ENCODE assay signal across 21 cellular contexts in the genomic region with DNA sequence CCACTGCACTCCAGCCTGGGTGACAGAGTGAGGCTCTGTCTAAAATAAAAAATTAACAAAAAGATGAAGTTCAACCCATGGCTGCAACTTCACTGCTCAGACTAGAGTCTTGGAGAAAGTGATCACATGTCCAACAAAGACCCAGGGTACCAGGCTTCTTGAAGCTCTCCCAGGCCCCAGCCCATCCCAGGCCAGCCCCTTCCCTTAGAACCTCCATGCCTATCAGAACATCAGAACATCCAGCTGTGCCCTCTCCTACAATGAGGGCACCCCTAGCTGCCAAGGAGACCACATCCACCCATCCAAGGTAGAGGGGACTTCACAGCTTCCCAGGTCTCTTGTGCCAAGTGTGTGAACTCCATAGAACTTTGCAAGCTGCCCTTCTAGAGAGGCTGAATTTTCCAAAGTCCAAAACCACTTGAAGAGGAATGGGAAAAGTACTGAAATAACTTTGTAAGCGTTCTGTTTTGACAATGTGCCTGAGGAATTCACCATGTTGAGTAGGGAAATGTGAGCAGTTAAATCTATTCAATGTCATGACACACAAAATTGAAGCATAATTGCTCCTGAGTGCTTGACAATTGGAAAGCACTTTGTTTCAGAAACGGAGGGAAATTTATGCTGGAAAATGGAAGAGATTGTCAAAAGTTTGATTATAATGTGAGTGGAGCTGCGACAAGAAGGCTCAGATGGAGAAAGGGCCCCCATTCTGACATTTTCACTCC.
"Had no signal": no experiment of that assay in that cellular context is flagged by ENCODE, and none has a peak within 500 bp of the region (broad histone marks: within the 10 kb centered on the region; RNA-seq: fewer than 3 reads in every experiment).

No MANE protein-coding gene starts in this region.

- H3K9me3 ChIP-seq: psoas muscle, sigmoid colon, suprapubic skin, thyroid gland, uterus had no signal

- H3K36me3 Mint-ChIP-seq: immature natural killer cell; naive thymus-derived CD4-positive, alpha-beta T cell had no signal

- H3K4me1 Mint-ChIP-seq: immature natural killer cell; naive thymus-derived CD4-positive, alpha-beta T cell had no signal

- H3K4me1 ChIP-seq: foreskin keratinocyte, neural progenitor cell had no signal

- DNase-seq: central memory CD4-positive, alpha-beta T cell; effector memory CD8-positive, alpha-beta T cell; esophagus squamous epithelium; foreskin keratinocyte; immature natural killer cell; kidney; left cardiac atrium; mammary epithelial cell; naive thymus-derived CD4-positive, alpha-beta T cell; occipital lobe; psoas muscle; sigmoid colon; stimulated activated CD4-positive, alpha-beta T cell treated with anti-CD3 and anti-CD28 coated beads, Interleukin-12 subunit alpha, Interleukin-12 subunit beta, amount 100 ng/mL, for 4 hours; stimulated activated naive CD4-positive, alpha-beta T cell; stomach; thyroid gland; upper lobe of left lung; uterus had no signal

- H3K4me3 Mint-ChIP-seq: effector memory CD8-positive, alpha-beta T cell; immature natural killer cell; naive thymus-derived CD4-positive, alpha-beta T cell; neural progenitor cell had no signal

- H3K36me3 ChIP-seq: esophagus squamous epithelium, neural progenitor cell, sigmoid colon, stomach, suprapubic skin, thyroid gland, upper lobe of left lung, uterus had no signal

- H3K27ac Mint-ChIP-seq: effector memory CD8-positive, alpha-beta T cell; immature natural killer cell; naive thymus-derived CD4-positive, alpha-beta T cell; neural progenitor cell had no signal

- FAIRE-seq: kidney had no signal

- ATAC-seq: effector memory CD8-positive, alpha-beta T cell; foreskin keratinocyte; left cardiac atrium; naive thymus-derived CD4-positive, alpha-beta T cell; psoas muscle had no signal

- H3K27me3 Mint-ChIP-seq: effector memory CD8-positive, alpha-beta T cell; naive thymus-derived CD4-positive, alpha-beta T cell had no signal

- H3K27ac ChIP-seq: esophagus squamous epithelium, foreskin keratinocyte, neural progenitor cell, psoas muscle, sigmoid colon, skin epidermis, stomach, suprapubic skin, thyroid gland, upper lobe of left lung, uterus had no signal

- H3K9ac ChIP-seq: neural progenitor cell had no signal

- H3K4me3 ChIP-seq: esophagus squamous epithelium, neural progenitor cell, psoas muscle, sigmoid colon, skin epidermis, stomach, suprapubic skin, thyroid gland, upper lobe of left lung, uterus had no signal

- H3K9me3 Mint-ChIP-seq: effector memory CD8-positive, alpha-beta T cell; immature natural killer cell; naive thymus-derived CD4-positive, alpha-beta T cell had no signal

- H3K27me3 ChIP-seq: esophagus squamous epithelium, foreskin keratinocyte, neural progenitor cell, sigmoid colon, stomach, suprapubic skin, thyroid gland, upper lobe of left lung, uterus had no signal
